In genomic region chr7:117273325-117274292, GRCh38 we compare ENCODE assay signal across 1 cellular context.
TF ChIP-seq lines count a peak whose summit lies in the region.

No MANE protein-coding gene starts in this region.

TF ChIP-seq in IMR-90, 13 proteins besides CTCF, POLR2A, EP300 and RAD21 (continued from another document):
- TF ChIP-seq NFE2L2 (IDR thresholded peaks at IDR 0.05; ENCODE audit: low read depth, low read length) (no peak), RFX5 (IDR thresholded peaks at IDR 0.05; ENCODE audit: low read depth, low read length) (no peak), CEBPB (IDR thresholded peaks at IDR 0.05; ENCODE audit: low read depth, low read length) (no peak), CHD1 (IDR thresholded peaks at IDR 0.05; ENCODE audit: low read depth, low read length) (no peak), MXI1 (IDR thresholded peaks at IDR 0.05; ENCODE audit: borderline replicate concordance, low read depth, low read length) (no peak), BHLHE40 (IDR thresholded peaks at IDR 0.05; ENCODE audit: low read depth, low read length) (no peak), MAFK (IDR thresholded peaks at IDR 0.05; ENCODE audit: low read depth, low read length) (no peak)
